9 cellular contexts compared by ENCODE assay signal in genomic region chr7:55065511-55066229, GRCh38. TPM values are rescaled to one million over a fixed set of nuclear protein-coding genes. Genes with fewer than 3 reads are reported as not detected.
DNase-seq lines count a peak whose midpoint lies in the region; FAIRE-seq and TF ChIP-seq lines count a peak whose summit lies in the region.
"Had no signal": no experiment of that assay in that cellular context is flagged by ENCODE, and none has a peak within 500 bp of the region (broad histone marks: within the 10 kb centered on the region; RNA-seq: fewer than 3 reads in every experiment).

No MANE protein-coding gene starts in this region.

- H3K27me3 Mint-ChIP-seq in astrocyte (ENCODE audit: low read depth, unreplicated experiment), result no peaks in the 10 kb centered on the region

- H2AFZ ChIP-seq in astrocyte (ENCODE audit: low read depth, low read length), result no peak overlapping the region

- H3K27ac Mint-ChIP-seq in astrocyte (ENCODE audit: unreplicated experiment), result peak overlapping the region; percentile 99

- H3K36me3 ChIP-seq in astrocyte (ENCODE audit: insufficient read depth, low read length) (no peaks in the 10 kb centered on the region), uterus (no peaks in the 10 kb centered on the region)

- peak overlapping the region; percentile 79 for H3K9ac ChIP-seq in astrocyte (ENCODE audit: low read length)

- TF ChIP-seq POLR2A in uterus (IDR thresholded peaks at IDR 0.05), result no peak

- H3K9me3 Mint-ChIP-seq in astrocyte (ENCODE audit: unreplicated experiment), result no peaks in the 10 kb centered on the region

- intact Hi-C loops in uterus (cut with DNase I; ENCODE audit: low total_unique reads), result no loop called here

- FAIRE-seq in astrocyte (lab: Jason Lieb, UNC), result peak; percentile 62

- DNase-seq in A172 (ENCODE audit: low spot score) (peak; percentile 100), HFF-Myc (ENCODE audit: extremely low read depth, low read depth) (peak; percentile 76), astrocyte (ENCODE audit: low read depth) (peak; percentile 90), uterus (peak in 1 of 2 donors; percentile 48), NCI-H526 treated with DMSO at 0.1 percent for 48 hours (lab: John Stamatoyannopoulos, UW) (no peak), NCI-H1417 (lab: John Stamatoyannopoulos, UW) (no peak), GM10248 (ENCODE audit: extremely low spot score) (no peak)

- peak overlapping the region; percentile 78 for H3K4me2 ChIP-seq in astrocyte (ENCODE audit: low read length)

- H3K27ac ChIP-seq in astrocyte (ENCODE audit: low read depth, low read length), result peak overlapping the region; percentile 99
- peak overlapping the region; percentile 21 for H3K27ac ChIP-seq in layer of hippocampus (ENCODE audit: low read depth, low read length)
- H3K27ac ChIP-seq in uterus, result peak overlapping the region; percentile 81 to 86
- H3K27ac ChIP-seq: C4-2B had no signal

- no peaks in the 10 kb centered on the region for H4K20me1 ChIP-seq in astrocyte (ENCODE audit: insufficient read depth, low read length)

- H3K27me3 ChIP-seq in astrocyte (ENCODE audit: insufficient read depth, low read length) (no peaks in the 10 kb centered on the region), layer of hippocampus (ENCODE audit: control insufficient read depth, insufficient read depth, low read length) (no peaks in the 10 kb centered on the region), uterus (no peaks in the 10 kb centered on the region)

- no peak overlapping the region for H3K4me3 Mint-ChIP-seq in astrocyte (ENCODE audit: unreplicated experiment)

- H3K36me3 Mint-ChIP-seq in astrocyte (ENCODE audit: low read depth, unreplicated experiment), result no peaks in the 10 kb centered on the region

- H3K4me1 ChIP-seq in astrocyte (ENCODE audit: insufficient read depth, low read length), result peaks cover 54% of the 10 kb centered on the region
- peaks cover 0 to 18% of the 10 kb centered on the region in 2 donors for H3K4me1 ChIP-seq in uterus

- peaks cover 58% of the 10 kb centered on the region for H3K4me1 Mint-ChIP-seq in astrocyte (ENCODE audit: low read depth, unreplicated experiment)

- H3K9me3 ChIP-seq in astrocyte (ENCODE audit: insufficient read depth, low read depth, low read length) (no peaks in the 10 kb centered on the region), uterus (no peaks in the 10 kb centered on the region)

- CTCF ChIA-PET in GM10248 (lab: Yijun Ruan, JAX), result interaction anchor here (0.8 to 2.7 kb wide), 12 partner anchors 10 to 189 kb away, joined by 3 to 17 read pairs (median 3); no protein-coding TSS in a partner anchor

- H3K79me2 ChIP-seq in astrocyte (ENCODE audit: insufficient read depth, low read length), result peaks cover 69% of the 10 kb centered on the region

- peak overlapping the region; percentile 9; the same call in 1 of the 2 replicates for H3K4me3 ChIP-seq in HFF-Myc (replicated peaks; ENCODE audit: low read depth, low read length)
- H3K4me3 ChIP-seq in astrocyte (ENCODE audit: insufficient read depth, low read depth, low read length), result peak overlapping the region; percentile 24
- H3K4me3 ChIP-seq in uterus, result no peak overlapping the region

- TF ChIP-seq CTCF in HFF-Myc (IDR thresholded peaks at IDR 0.05; ENCODE audit: low read depth, low read length, missing control alignments), result peak; percentile 4
- TF ChIP-seq CTCF in astrocyte (IDR thresholded peaks at IDR 0.05; ENCODE audit: insufficient read depth, low read depth, low read length), result no peak
- TF ChIP-seq CTCF in uterus (IDR thresholded peaks at IDR 0.05), result peak in 1 of 4 experiments; percentile 6
- TF ChIP-seq CTCF in GM10248 (IDR thresholded peaks at IDR 0.05; ENCODE audit: control extremely low read depth, extremely low read depth, low read depth, missing control alignments), result no peak

- POLR2A ChIA-PET in GM10248 (lab: Yijun Ruan, JAX), result no interaction called here

RNA-seq across cellular contexts. Expression of gene EGFR, which starts 46.9 kb away (rescaled TPM):
- total RNA-seq in A172 (2014; rRNA removed; shearing (Covaris generic)), result 75.4 and 79.3 TPM in 2 replicates
- total RNA-seq in astrocyte (22.0 and 27.3 TPM in 2 replicates), uterus (10 to 100 TPM; 36.4 to 73.6 (median 38.7) TPM)

Comparison
In these comparisons a context has a peak if more than half of its experiments do, and no peak if none do; other contexts are left out.
1. DNase-seq: peak in A172 (single experiment), HFF-Myc (single experiment) and astrocyte (single experiment); none in NCI-H526 treated with DMSO at 0.1 percent for 48 hours (single experiment), NCI-H1417 (0 of 3) and GM10248 (single experiment).
2. H3K4me3 ChIP-seq: peak in HFF-Myc (single experiment) and astrocyte (single experiment); none in uterus (0 of 2).
3. H3K27ac ChIP-seq: peak in every context shown above with its lines; median percentile 99 in astrocyte; 84 in uterus; 21 in layer of hippocampus.